In genomic region chr4:188754372-188755002, GRCh38 we compare ENCODE assay signal across 1 cellular context.
TF ChIP-seq lines count a peak whose summit lies in the region.

No MANE protein-coding gene starts in this region.

TF ChIP-seq in GM23338, 12 proteins besides CTCF, POLR2A, EP300 and RAD21 (continued from another document):
- no peak for TF ChIP-seq ZNF462 (CRISPR knock-in tag; IDR thresholded peaks at IDR 0.05)
- TF ChIP-seq REST (IDR thresholded peaks at IDR 0.05; ENCODE audit: unreplicated experiment), result no peak
- TF ChIP-seq JUNB (IDR thresholded peaks at IDR 0.05; ENCODE audit: unreplicated experiment), result no peak
- no peak for TF ChIP-seq POLR2AphosphoS5 (IDR thresholded peaks at IDR 0.05; ENCODE audit: low read depth)
- no peak for TF ChIP-seq EZH2 (IDR thresholded peaks at IDR 0.05; ENCODE audit: low read depth, unreplicated experiment)
- TF ChIP-seq CREB1 (CRISPR knock-in tag; IDR thresholded peaks at IDR 0.05; ENCODE audit: low read depth), result no peak
- no peak for TF ChIP-seq NANOG (IDR thresholded peaks at IDR 0.05; ENCODE audit: borderline replicate concordance)
- no peak for TF ChIP-seq ZNF331 (CRISPR knock-in tag; IDR thresholded peaks at IDR 0.05; ENCODE audit: low read depth)
- TF ChIP-seq ETS1 (IDR thresholded peaks at IDR 0.05), result no peak
- TF ChIP-seq ZNF114 (CRISPR knock-in tag; IDR thresholded peaks at IDR 0.05), result no peak
- no peak for TF ChIP-seq EZH2phosphoT487 (IDR thresholded peaks at IDR 0.05; ENCODE audit: unreplicated experiment)
